Comparison of ENCODE assay signal across 1 cellular context in genomic region chr6:90484903-90485302, GRCh38.
TF ChIP-seq lines count a peak whose summit lies in the region.

No MANE protein-coding gene starts in this region.

TF ChIP-seq in neural cell, 6 proteins besides CTCF, POLR2A, EP300 and RAD21:
- TF ChIP-seq POLR2AphosphoS5 (IDR thresholded peaks at IDR 0.05) = peak; percentile 71
- TF ChIP-seq EZH2 (IDR thresholded peaks at IDR 0.05; ENCODE audit: borderline replicate concordance, insufficient read depth, low read length, poor library complexity, severe bottlenecking) = no peak
- TF ChIP-seq, protein P1, sequence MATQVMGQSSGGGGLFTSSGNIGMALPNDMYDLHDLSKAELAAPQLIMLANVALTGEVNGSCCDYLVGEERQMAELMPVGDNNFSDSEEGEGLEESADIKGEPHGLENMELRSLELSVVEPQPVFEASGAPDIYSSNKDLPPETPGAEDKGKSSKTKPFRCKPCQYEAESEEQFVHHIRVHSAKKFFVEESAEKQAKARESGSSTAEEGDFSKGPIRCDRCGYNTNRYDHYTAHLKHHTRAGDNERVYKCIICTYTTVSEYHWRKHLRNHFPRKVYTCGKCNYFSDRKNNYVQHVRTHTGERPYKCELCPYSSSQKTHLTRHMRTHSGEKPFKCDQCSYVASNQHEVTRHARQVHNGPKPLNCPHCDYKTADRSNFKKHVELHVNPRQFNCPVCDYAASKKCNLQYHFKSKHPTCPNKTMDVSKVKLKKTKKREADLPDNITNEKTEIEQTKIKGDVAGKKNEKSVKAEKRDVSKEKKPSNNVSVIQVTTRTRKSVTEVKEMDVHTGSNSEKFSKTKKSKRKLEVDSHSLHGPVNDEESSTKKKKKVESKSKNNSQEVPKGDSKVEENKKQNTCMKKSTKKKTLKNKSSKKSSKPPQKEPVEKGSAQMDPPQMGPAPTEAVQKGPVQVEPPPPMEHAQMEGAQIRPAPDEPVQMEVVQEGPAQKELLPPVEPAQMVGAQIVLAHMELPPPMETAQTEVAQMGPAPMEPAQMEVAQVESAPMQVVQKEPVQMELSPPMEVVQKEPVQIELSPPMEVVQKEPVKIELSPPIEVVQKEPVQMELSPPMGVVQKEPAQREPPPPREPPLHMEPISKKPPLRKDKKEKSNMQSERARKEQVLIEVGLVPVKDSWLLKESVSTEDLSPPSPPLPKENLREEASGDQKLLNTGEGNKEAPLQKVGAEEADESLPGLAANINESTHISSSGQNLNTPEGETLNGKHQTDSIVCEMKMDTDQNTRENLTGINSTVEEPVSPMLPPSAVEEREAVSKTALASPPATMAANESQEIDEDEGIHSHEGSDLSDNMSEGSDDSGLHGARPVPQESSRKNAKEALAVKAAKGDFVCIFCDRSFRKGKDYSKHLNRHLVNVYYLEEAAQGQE (IDR thresholded peaks at IDR 0.05; ENCODE audit: borderline replicate concordance) = peak; percentile 65
- TF ChIP-seq TAF1 (IDR thresholded peaks at IDR 0.05; ENCODE audit: low read depth) = no peak
- TF ChIP-seq SMC3 (conservative IDR thresholded peaks at IDR 0.05; ENCODE audit: poor library complexity) = peak; percentile 43
- TF ChIP-seq MXI1 (conservative IDR thresholded peaks at IDR 0.05; ENCODE audit: poor library complexity, severe bottlenecking) = no peak
